16 cellular contexts compared by ENCODE assay signal in the genomic region with DNA sequence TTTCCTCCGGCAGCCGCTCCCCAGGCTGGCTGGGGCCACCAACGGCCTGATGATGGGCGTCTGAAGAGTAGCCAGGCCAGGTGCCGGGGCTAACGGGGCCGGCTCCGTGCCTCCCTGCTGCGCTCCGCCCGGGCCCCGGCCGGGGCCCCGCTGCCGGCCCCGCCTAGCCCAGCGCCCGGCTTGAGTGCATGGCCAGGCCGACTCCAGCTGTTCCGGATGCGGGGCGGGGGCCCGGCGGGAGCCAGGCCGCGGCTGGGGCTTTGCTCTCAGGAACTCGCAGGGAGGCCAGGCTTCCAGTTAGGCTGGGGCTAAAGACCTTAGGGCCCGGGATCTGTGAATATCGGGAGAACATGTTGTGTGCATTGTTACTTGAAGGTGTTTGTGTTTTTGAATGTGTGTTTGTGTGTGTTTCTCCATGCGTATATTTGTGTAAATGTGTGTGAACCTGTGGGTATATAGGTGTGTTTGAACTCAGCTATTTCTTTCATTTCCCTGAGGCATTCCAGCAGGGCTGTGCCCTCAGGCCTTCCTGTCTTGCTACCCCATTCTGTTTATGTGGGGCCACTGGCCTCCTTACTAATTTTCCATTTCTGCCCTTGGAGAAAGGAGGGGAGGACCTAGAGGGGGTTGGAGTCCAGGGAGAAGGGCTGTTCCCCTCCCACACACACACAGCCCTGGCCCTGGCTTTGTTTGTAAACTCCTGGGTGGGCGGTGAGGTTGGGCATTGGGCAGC. TPM values are rescaled to one million over a fixed set of nuclear protein-coding genes. Genes with fewer than 3 reads are reported as not detected.
DNase-seq lines count a peak whose midpoint lies in the region; ATAC-seq and TF ChIP-seq lines count a peak whose summit lies in the region.
"Had no signal": no experiment of that assay in that cellular context is flagged by ENCODE, and none has a peak within 500 bp of the region (broad histone marks: within the 10 kb centered on the region; RNA-seq: fewer than 3 reads in every experiment).

No MANE protein-coding gene starts in this region.

- H3K4me3 ChIP-seq in Caco-2 (ENCODE audit: low read depth, low read length) (0 out of 2 replicates have a peak overlapping the region, but pooled peaks have one; percentile 21), mesenchymal stem cell (ENCODE audit: insufficient read depth in 1 of 2, low read depth in 1 of 2, low read length in 2 of 2) (no peak overlapping the region)

- BruUV-seq in Caco-2 (replicated peaks; lab: Mats Ljungman, UMichigan): no TSS peak

- H3K9me3 ChIP-seq in Caco-2 (no peaks in the 10 kb centered on the region), mesenchymal stem cell (ENCODE audit: control insufficient read depth, low read length) (peaks cover 2% of the 10 kb centered on the region)
- H3K9me3 ChIP-seq: tibial nerve had no signal

- H2AFZ ChIP-seq in mesenchymal stem cell (ENCODE audit: low read depth, low read length): no peak overlapping the region

- no peak overlapping the region for H3K14ac ChIP-seq in mesenchymal stem cell (ENCODE audit: low read length in 2 of 2)

- no peak overlapping the region for H4K8ac ChIP-seq in mesenchymal stem cell (ENCODE audit: low read length)

- no peak overlapping the region for H3K4ac ChIP-seq in mesenchymal stem cell (ENCODE audit: low read depth in 1 of 2, low read length in 2 of 2)

- CTCF ChIA-PET in Caco-2 (lab: Charles Lee) (interaction anchor here (2.7 kb wide), 1 partner anchor 16 kb away, joined by 6 read pairs; no protein-coding TSS in a partner anchor), activated B cell treated with CpG ODN at 0.5 μM for 24 hours (lab: Charles Lee) (no interaction called here)

- WGBS in mesenchymal stem cell: under 1% methylated on average over 30 of the region's 31 CpGs

- H3K4me1 ChIP-seq in Caco-2 (peaks cover 12% of the 10 kb centered on the region; the same call in 1 of the 2 replicates), mesenchymal stem cell (ENCODE audit: control insufficient read depth, insufficient read depth, low read depth, low read length) (peaks cover 31% of the 10 kb centered on the region)

- H3K79me1 ChIP-seq in mesenchymal stem cell (replicated peaks; ENCODE audit: low read length, poor library complexity, severe bottlenecking): no peaks in the 10 kb centered on the region

- no peak overlapping the region for H2AK5ac ChIP-seq in mesenchymal stem cell (ENCODE audit: low read length, severe bottlenecking)

- ATAC-seq in activated B cell treated with CpG ODN at 0.5 μM for 24 hours (ENCODE audit: low read depth): no peak
- no peak for ATAC-seq in HG02970 (IDR thresholded peaks at IDR 0.05; ENCODE audit: low FRiP score, unreplicated experiment)
- ATAC-seq: natural killer cell treated with Interleukin-12 subunit alpha and Interleukin-12 subunit beta and Interleukin-15 and Interleukin-18, amount 100 ng/mL, for 72 hours had no signal

- H3K27ac Mint-ChIP-seq in Caco-2 (ENCODE audit: unreplicated experiment) (no peak overlapping the region), activated B cell treated with CpG ODN at 0.5 μM for 24 hours (no peak overlapping the region)
- H3K27ac Mint-ChIP-seq: activated T-helper 2 cell treated with anti-CD3 and anti-CD28 coated beads, Interferon-gamma antibody, Interleukin-2, Interleukin-4, amounts not matched to agents 10 μg/mL and 5 μg/mL and 100 μg/mL, durations not matched to agents 14 hours and 24 hours and 36 hours; HFFc6; natural killer cell treated with Interleukin-12 subunit alpha and Interleukin-12 subunit beta and Interleukin-15 and Interleukin-18, amount 100 ng/mL, for 72 hours had no signal

- H3K9ac ChIP-seq in mesenchymal stem cell (ENCODE audit: low read length): no peak overlapping the region

- DNase-seq in AG08395 (ENCODE audit: low spot score): peak; percentile 35
- DNase-seq in Caco-2: no peak
- DNase-seq in activated B cell treated with CpG ODN at 0.5 μM for 24 hours: no peak
- DNase-seq in mesenchymal stem cell: no peak
- DNase-seq in NCI-H345 treated with DMSO at 0.1 percent for 48 hours (lab: John Stamatoyannopoulos, UW; ENCODE audit: unreplicated experiment): no peak
- DNase-seq in NK-92 (lab: John Stamatoyannopoulos, UW; ENCODE audit: unreplicated experiment): no peak
- no peak for DNase-seq in 8988T
- DNase-seq: dermis blood vessel endothelial cell; HFFc6; hippocampal formation; stimulated activated CD4-positive, alpha-beta T cell treated with anti-CD3 and anti-CD28 coated beads, Interleukin-4, amount 100 ng/mL, for 24 hours had no signal

- no peak overlapping the region for H2BK12ac ChIP-seq in mesenchymal stem cell (ENCODE audit: low read length in 2 of 2)

- POLR2A ChIA-PET in Caco-2 (lab: Charles Lee): no interaction called here
- POLR2A ChIA-PET in activated B cell treated with CpG ODN at 0.5 μM for 24 hours (lab: Charles Lee): no interaction called here

- no peaks in the 10 kb centered on the region for H3K36me3 Mint-ChIP-seq in Caco-2 (ENCODE audit: insufficient read depth, unreplicated experiment)
- no peaks in the 10 kb centered on the region for H3K36me3 Mint-ChIP-seq in activated B cell treated with CpG ODN at 0.5 μM for 24 hours (ENCODE audit: low read depth)
- H3K36me3 Mint-ChIP-seq: natural killer cell treated with Interleukin-12 subunit alpha and Interleukin-12 subunit beta and Interleukin-15 and Interleukin-18, amount 100 ng/mL, for 72 hours had no signal

- no peak overlapping the region for H3K27ac ChIP-seq in mesenchymal stem cell (ENCODE audit: low read length, poor library complexity, severe bottlenecking)
- H3K27ac ChIP-seq: tibial nerve had no signal

- H3K27me3 ChIP-seq in Caco-2 (replicated peaks; ENCODE audit: control insufficient read depth, insufficient read depth, low read length) (peaks cover 16% of the 10 kb centered on the region), mesenchymal stem cell (ENCODE audit: control insufficient read depth in 1 of 2, insufficient read depth in 1 of 2, low read length in 2 of 2) (peaks cover 94 to 98% of the 10 kb centered on the region in 2 experiments)

- peaks cover 7% of the 10 kb centered on the region for H3K4me1 Mint-ChIP-seq in Caco-2 (ENCODE audit: low read depth, unreplicated experiment)
- H3K4me1 Mint-ChIP-seq in activated B cell treated with CpG ODN at 0.5 μM for 24 hours: peaks cover 33% of the 10 kb centered on the region

- no peak overlapping the region for H3K18ac ChIP-seq in mesenchymal stem cell (ENCODE audit: low read depth in 1 of 2, low read length in 2 of 2)

- no peak overlapping the region for H2BK5ac ChIP-seq in mesenchymal stem cell (ENCODE audit: low read depth, low read length, poor library complexity, severe bottlenecking)

- no peak for TF ChIP-seq CTCF in Caco-2 (IDR thresholded peaks at IDR 0.05; ENCODE audit: insufficient read depth in 1 of 2, low read depth in 1 of 2, low read length in 1 of 2, severe bottlenecking in 1 of 2, unreplicated experiment in 1 of 2)
- no peak for TF ChIP-seq CTCF in activated B cell treated with CpG ODN at 0.5 μM for 24 hours (IDR thresholded peaks at IDR 0.05)

- no peaks in the 10 kb centered on the region for H3K36me3 ChIP-seq in Caco-2 (ENCODE audit: control insufficient read depth, insufficient read depth, low read length)
- no peaks in the 10 kb centered on the region for H3K36me3 ChIP-seq in mesenchymal stem cell (ENCODE audit: control insufficient read depth in 1 of 2, insufficient read depth in 2 of 2, low read depth in 1 of 2, low read length in 2 of 2)
- H3K36me3 ChIP-seq: tibial nerve had no signal

- no peak overlapping the region for H3K23ac ChIP-seq in mesenchymal stem cell (ENCODE audit: low read length in 2 of 2)

- no peak overlapping the region for H2BK15ac ChIP-seq in mesenchymal stem cell (ENCODE audit: low read depth, poor library complexity, severe bottlenecking)

- peaks cover 49% of the 10 kb centered on the region for H3K27me3 Mint-ChIP-seq in Caco-2 (ENCODE audit: insufficient read depth, unreplicated experiment)
- H3K27me3 Mint-ChIP-seq in activated B cell treated with CpG ODN at 0.5 μM for 24 hours: peaks cover 63% of the 10 kb centered on the region

- H2BK120ac ChIP-seq in mesenchymal stem cell (ENCODE audit: low read depth, low read length): no peak overlapping the region

- no peak overlapping the region for H4K91ac ChIP-seq in mesenchymal stem cell (ENCODE audit: low read length)

- intact Hi-C loops in Caco-2 (cut with micrococcal nuclease; ENCODE audit: unreplicated experiment) (no loop called here), activated B cell treated with CpG ODN at 0.5 μM for 24 hours (cut with micrococcal nuclease) (no loop called here)

- H3K9me3 Mint-ChIP-seq in Caco-2 (ENCODE audit: unreplicated experiment): no peaks in the 10 kb centered on the region
- no peaks in the 10 kb centered on the region for H3K9me3 Mint-ChIP-seq in activated B cell treated with CpG ODN at 0.5 μM for 24 hours
- H3K9me3 Mint-ChIP-seq: activated T-helper 2 cell treated with anti-CD3 and anti-CD28 coated beads, Interferon-gamma antibody, Interleukin-2, Interleukin-4, amounts not matched to agents 10 μg/mL and 5 μg/mL and 100 μg/mL, durations not matched to agents 14 hours and 24 hours and 36 hours; HFFc6; natural killer cell treated with Interleukin-12 subunit alpha and Interleukin-12 subunit beta and Interleukin-15 and Interleukin-18, amount 100 ng/mL, for 72 hours had no signal

- peak overlapping the region; percentile 64 for H3K4me3 Mint-ChIP-seq in Caco-2 (ENCODE audit: unreplicated experiment)
- H3K4me3 Mint-ChIP-seq in activated B cell treated with CpG ODN at 0.5 μM for 24 hours: peak overlapping the region; percentile 35
- H3K4me3 Mint-ChIP-seq: HFFc6; natural killer cell treated with Interleukin-12 subunit alpha and Interleukin-12 subunit beta and Interleukin-15 and Interleukin-18, amount 100 ng/mL, for 72 hours had no signal

- H3K4me2 ChIP-seq in mesenchymal stem cell (ENCODE audit: low read length, poor library complexity, severe bottlenecking): peak overlapping the region; percentile 16

RNA-seq across cellular contexts. Expression of a gene that starts 1.1 kb away (rescaled TPM):
- not detected in 2 replicates for total RNA-seq in Caco-2 (2022)
- not detected in 2 replicates for total RNA-seq in activated B cell treated with CpG ODN at 0.5 μM for 24 hours
- not detected for polyA plus RNA-seq in mesenchymal stem cell (2013, experiment 1 of 2)
- not detected for polyA plus RNA-seq in mesenchymal stem cell (2013, experiment 2 of 2)
- total RNA-seq: activated T-helper 2 cell treated with anti-CD3 and anti-CD28 coated beads, Interferon-gamma antibody, Interleukin-2, Interleukin-4, amounts not matched to agents 10 μg/mL and 5 μg/mL and 100 μg/mL, durations not matched to agents 14 hours and 24 hours and 36 hours; dermis blood vessel endothelial cell; HFFc6; natural killer cell treated with Interleukin-12 subunit alpha and Interleukin-12 subunit beta and Interleukin-15 and Interleukin-18, amount 100 ng/mL, for 72 hours; T-helper 2 cell treated with Interferon-gamma antibody and Interleukin-4, amounts not matched to agents 100 ng/mL and 5 ng/mL, for 36 hours had no signal
